18 cellular contexts compared by ENCODE assay signal in genomic region chr17:65892912-65893377, GRCh38.
DNase-seq lines count a peak whose midpoint lies in the region; ATAC-seq and TF ChIP-seq lines count a peak whose summit lies in the region.
"Had no signal": no experiment of that assay in that cellular context is flagged by ENCODE, and none has a peak within 500 bp of the region (broad histone marks: within the 10 kb centered on the region; RNA-seq: fewer than 3 reads in every experiment).

No MANE protein-coding gene starts in this region.

- no peak for TF ChIP-seq CTCF in omental fat pad (IDR thresholded peaks at IDR 0.05)
- TF ChIP-seq CTCF in progenitor cell of endocrine pancreas (IDR thresholded peaks at IDR 0.05; ENCODE audit: unreplicated experiment) = no peak
- no peak for TF ChIP-seq CTCF in lower lobe of right lung (IDR thresholded peaks at IDR 0.05)

- H3K36me3 Mint-ChIP-seq in stimulated activated memory B cell treated with anti-CD40 and anti-IgM and Interleukin-4, amounts not matched to agents 10 μg/mL and 1 μg/mL and 100 μg/mL, for 72 hours = no peaks in the 10 kb centered on the region
- no peaks in the 10 kb centered on the region for H3K36me3 Mint-ChIP-seq in progenitor cell of endocrine pancreas (ENCODE audit: insufficient read depth)
- H3K36me3 Mint-ChIP-seq: activated naive CD4-positive, alpha-beta T cell treated with anti-CD3 and anti-CD28 coated beads, Interleukin-2, amount 10 ng/mL, durations not matched to agents 7 days and 5 days had no signal

- intact Hi-C loops in lower lobe of right lung (cut with DNase I) = no loop called here

- H3K27me3 ChIP-seq in lower lobe of right lung (ENCODE audit: low read depth) = no peaks in the 10 kb centered on the region
- H3K27me3 ChIP-seq: colonic mucosa, pancreas had no signal

- H3K4me3 ChIP-seq in lower lobe of right lung = no peak overlapping the region
- H3K4me3 ChIP-seq: colonic mucosa, pancreas had no signal

- H3K9me3 Mint-ChIP-seq in stimulated activated memory B cell treated with anti-CD40 and anti-IgM and Interleukin-4, amounts not matched to agents 10 μg/mL and 1 μg/mL and 100 μg/mL, for 72 hours = no peaks in the 10 kb centered on the region
- no peaks in the 10 kb centered on the region for H3K9me3 Mint-ChIP-seq in progenitor cell of endocrine pancreas (ENCODE audit: low read depth)
- H3K9me3 Mint-ChIP-seq: activated naive CD4-positive, alpha-beta T cell treated with anti-CD3 and anti-CD28 coated beads, Interleukin-2, amount 10 ng/mL, durations not matched to agents 7 days and 5 days had no signal

- no peak for DNase-seq in omental fat pad (ENCODE audit: low spot score)
- no peak for DNase-seq in progenitor cell of endocrine pancreas (ENCODE audit: low spot score, unreplicated experiment)
- no peak for DNase-seq in lower lobe of right lung
- DNase-seq: activated CD4-positive, alpha-beta T cell treated with anti-CD3 and anti-CD28 coated beads for 4 hours; activated naive CD4-positive, alpha-beta T cell treated with anti-CD3 and anti-CD28 coated beads, Interleukin-2, amount 10 ng/mL, durations not matched to agents 7 days and 5 days; colonic mucosa; NCI-H187 treated with DMSO at 0.1 percent for 48 hours; pancreas; stimulated activated CD4-positive, alpha-beta T cell treated with anti-CD3 and anti-CD28 coated beads, Interleukin-2, amount 100 ng/mL, for 48 hours; T-helper 9 cell had no signal

- H3K4me3 Mint-ChIP-seq in stimulated activated memory B cell treated with anti-CD40 and anti-IgM and Interleukin-4, amounts not matched to agents 10 μg/mL and 1 μg/mL and 100 μg/mL, for 72 hours = no peak overlapping the region
- no peak overlapping the region for H3K4me3 Mint-ChIP-seq in progenitor cell of endocrine pancreas (ENCODE audit: low read depth)
- H3K4me3 Mint-ChIP-seq: activated naive CD4-positive, alpha-beta T cell treated with anti-CD3 and anti-CD28 coated beads, Interleukin-2, amount 10 ng/mL, durations not matched to agents 7 days and 5 days; B cell had no signal

- peak overlapping the region; percentile 56 for H3K27ac Mint-ChIP-seq in stimulated activated memory B cell treated with anti-CD40 and anti-IgM and Interleukin-4, amounts not matched to agents 10 μg/mL and 1 μg/mL and 100 μg/mL, for 72 hours
- H3K27ac Mint-ChIP-seq in progenitor cell of endocrine pancreas = no peak overlapping the region
- H3K27ac Mint-ChIP-seq: activated naive CD4-positive, alpha-beta T cell treated with anti-CD3 and anti-CD28 coated beads, Interleukin-2, amount 10 ng/mL, durations not matched to agents 7 days and 5 days; B cell had no signal

- H3K4me1 Mint-ChIP-seq in stimulated activated memory B cell treated with anti-CD40 and anti-IgM and Interleukin-4, amounts not matched to agents 10 μg/mL and 1 μg/mL and 100 μg/mL, for 72 hours = peaks cover 5% of the 10 kb centered on the region
- no peaks in the 10 kb centered on the region for H3K4me1 Mint-ChIP-seq in progenitor cell of endocrine pancreas (ENCODE audit: low read depth)
- H3K4me1 Mint-ChIP-seq: activated naive CD4-positive, alpha-beta T cell treated with anti-CD3 and anti-CD28 coated beads, Interleukin-2, amount 10 ng/mL, durations not matched to agents 7 days and 5 days; B cell had no signal

- H3K27ac ChIP-seq in lower lobe of right lung = no peak overlapping the region
- H3K27ac ChIP-seq: colonic mucosa, epithelial cell of prostate, pancreas had no signal

- no peaks in the 10 kb centered on the region for H3K27me3 Mint-ChIP-seq in stimulated activated memory B cell treated with anti-CD40 and anti-IgM and Interleukin-4, amounts not matched to agents 10 μg/mL and 1 μg/mL and 100 μg/mL, for 72 hours
- no peaks in the 10 kb centered on the region for H3K27me3 Mint-ChIP-seq in progenitor cell of endocrine pancreas
- H3K27me3 Mint-ChIP-seq: activated naive CD4-positive, alpha-beta T cell treated with anti-CD3 and anti-CD28 coated beads, Interleukin-2, amount 10 ng/mL, durations not matched to agents 7 days and 5 days; B cell had no signal

- ATAC-seq in GM18870 (IDR thresholded peaks at IDR 0.05; ENCODE audit: unreplicated experiment) = peak; percentile 60
- ATAC-seq in HG02571 (IDR thresholded peaks at IDR 0.05; ENCODE audit: unreplicated experiment) = peak; percentile 69
- peak; percentile 64 for ATAC-seq in HG03354 (IDR thresholded peaks at IDR 0.05; ENCODE audit: poor library complexity, severe bottlenecking, unreplicated experiment)
- peak; percentile 48 for ATAC-seq in stimulated activated memory B cell treated with anti-CD40 and anti-IgM and Interleukin-4, amounts not matched to agents 10 μg/mL and 1 μg/mL and 100 μg/mL, for 72 hours
- ATAC-seq in omental fat pad (ENCODE audit: low FRiP score) = no peak
- ATAC-seq in lower lobe of right lung = no peak
- ATAC-seq: HCT116, left lobe of liver, pancreas had no signal

- no peaks in the 10 kb centered on the region for H3K36me3 ChIP-seq in lower lobe of right lung
- H3K36me3 ChIP-seq: colonic mucosa, pancreas had no signal

- no peaks in the 10 kb centered on the region for H3K4me1 ChIP-seq in lower lobe of right lung
- H3K4me1 ChIP-seq: colonic mucosa, pancreas had no signal

- H3K9me3 ChIP-seq in lower lobe of right lung = no peaks in the 10 kb centered on the region
- H3K9me3 ChIP-seq: colonic mucosa, pancreas had no signal

Comparison
In these comparisons a context has a peak if more than half of its experiments do, and no peak if none do; other contexts are left out.
1. ATAC-seq: peak in GM18870 (single experiment), HG02571 (single experiment), HG03354 (single experiment) and stimulated activated memory B cell treated with anti-CD40 and anti-IgM and Interleukin-4, amounts not matched to agents 10 μg/mL and 1 μg/mL and 100 μg/mL, for 72 hours (single experiment); none in omental fat pad (single experiment) and lower lobe of right lung (0 of 2).